ENCODE assay signal across 15 cellular contexts in genomic region chr11:73519266-73519665, GRCh38.
DNase-seq lines count a peak whose midpoint lies in the region; ATAC-seq and TF ChIP-seq lines count a peak whose summit lies in the region.
"Had no signal": no experiment of that assay in that cellular context is flagged by ENCODE, and none has a peak within 500 bp of the region (broad histone marks: within the 10 kb centered on the region; RNA-seq: fewer than 3 reads in every experiment).

No MANE protein-coding gene starts in this region.

- dilution Hi-C loops in IMR-90 (cut with HindIII; ENCODE audit: low sequenced_read_pairs, unreplicated experiment): no loop called here

- H3K27ac ChIP-seq in IMR-90 (ENCODE audit: insufficient read depth, low read length): no peak overlapping the region
- H3K27ac ChIP-seq in VCaP: peak overlapping the region; percentile 63

- CTCF ChIA-PET in IMR-90 (lab: Yijun Ruan, JAX): no interaction called here

- H3K27ac Mint-ChIP-seq in activated T-cell treated with anti-CD3 and anti-CD28 coated beads, Interleukin-2, amount 50 U/mL, for 72 hours: peak overlapping the region; percentile 10
- H3K27ac Mint-ChIP-seq: B cell; CD4-positive, alpha-beta T cell; GM23338 had no signal

- H3K9me3 Mint-ChIP-seq in activated T-cell treated with anti-CD3 and anti-CD28 coated beads, Interleukin-2, amount 50 U/mL, for 72 hours: no peaks in the 10 kb centered on the region
- H3K9me3 Mint-ChIP-seq: CD4-positive, alpha-beta T cell had no signal

- no peak overlapping the region for H4K5ac ChIP-seq in IMR-90 (ENCODE audit: low read depth, low read length)

- no peak overlapping the region for H3K14ac ChIP-seq in IMR-90 (replicated peaks; ENCODE audit: low read depth, low read length)

- H3K79me1 ChIP-seq in IMR-90 (ENCODE audit: low read depth in 1 of 2, low read length in 2 of 2): peaks cover 20 to 43% of the 10 kb centered on the region in 2 experiments; a peak in 3 of 4 replicates

- H4K91ac ChIP-seq in IMR-90 (ENCODE audit: insufficient read depth, low read depth, low read length): no peak overlapping the region

- no peak overlapping the region for H2BK5ac ChIP-seq in IMR-90 (ENCODE audit: low read depth, low read length, poor library complexity, severe bottlenecking)

- no peak overlapping the region for H2BK15ac ChIP-seq in IMR-90 (ENCODE audit: low read depth, low read length)

- peaks cover 10% of the 10 kb centered on the region for H3K4me1 ChIP-seq in IMR-90 (ENCODE audit: control insufficient read depth, insufficient read depth, low read length)

- no peaks in the 10 kb centered on the region for H3K27me3 ChIP-seq in IMR-90 (ENCODE audit: control insufficient read depth, insufficient read depth, low read length)

- no peaks in the 10 kb centered on the region for H3K36me3 ChIP-seq in IMR-90 (ENCODE audit: control insufficient read depth, insufficient read depth, low read length)

- peak overlapping the region in 1 of 2 donors; percentile 3 for H3K4me3 Mint-ChIP-seq in activated T-cell treated with anti-CD3 and anti-CD28 coated beads, Interleukin-2, amount 50 U/mL, for 72 hours
- H3K4me3 Mint-ChIP-seq: B cell; CD4-positive, alpha-beta T cell; GM23338 had no signal

- H3K4ac ChIP-seq in IMR-90 (ENCODE audit: low read depth, low read length): no peak overlapping the region

- no peak overlapping the region for H3K56ac ChIP-seq in IMR-90 (ENCODE audit: extremely low read depth, insufficient read depth, low read length)

- no TSS peak for BruUV-seq in IMR-90 (replicated peaks; lab: Mats Ljungman, UMichigan)

- no peak for TF ChIP-seq RAD21 in IMR-90 (IDR thresholded peaks at IDR 0.05; ENCODE audit: low read length)

- no peaks in the 10 kb centered on the region for H3K27me3 Mint-ChIP-seq in activated T-cell treated with anti-CD3 and anti-CD28 coated beads, Interleukin-2, amount 50 U/mL, for 72 hours (ENCODE audit: low read depth)
- H3K27me3 Mint-ChIP-seq: B cell; CD4-positive, alpha-beta T cell had no signal

- no peak for TF ChIP-seq POLR2A in IMR-90 (IDR thresholded peaks at IDR 0.05; ENCODE audit: low read depth, low read length)

- H3K9ac ChIP-seq in IMR-90 (ENCODE audit: low read depth, low read length): no peak overlapping the region

- TF ChIP-seq CTCF in IMR-90 (conservative IDR thresholded peaks at IDR 0.05; ENCODE audit: low read depth, low read length): no peak
- TF ChIP-seq CTCF in VCaP (conservative IDR thresholded peaks at IDR 0.05): no peak

- H3K36me3 Mint-ChIP-seq in activated T-cell treated with anti-CD3 and anti-CD28 coated beads, Interleukin-2, amount 50 U/mL, for 72 hours (ENCODE audit: insufficient read depth in 2 of 2): peaks cover 0 to 7% of the 10 kb centered on the region in 2 donors

- H3K4me2 ChIP-seq in IMR-90 (ENCODE audit: low read depth, low read length): no peak overlapping the region
- H3K4me2 ChIP-seq: GM23338 had no signal

- H4K20me1 ChIP-seq in IMR-90 (ENCODE audit: insufficient read depth, low read length): no peaks in the 10 kb centered on the region; the same call in 1 of the 2 replicates

- POLR2A ChIA-PET in IMR-90 (lab: Charles Lee; ENCODE audit: unreplicated experiment): no interaction called here

- H3K4me1 Mint-ChIP-seq in activated T-cell treated with anti-CD3 and anti-CD28 coated beads, Interleukin-2, amount 50 U/mL, for 72 hours (ENCODE audit: low read depth): peaks cover 26% of the 10 kb centered on the region

- no peak overlapping the region for H2BK120ac ChIP-seq in IMR-90 (ENCODE audit: low read depth, low read length)

- no peak overlapping the region for H2AK9ac ChIP-seq in IMR-90 (replicated peaks; ENCODE audit: low read depth, low read length, poor library complexity)

- ATAC-seq in activated T-cell treated with anti-CD3 and anti-CD28 coated beads, Interleukin-2, amount 50 U/mL, for 72 hours (replicated peaks in 1 of 2): no peak
- ATAC-seq in IMR-90 (ENCODE audit: low read depth): peak; percentile 51
- ATAC-seq: GM12878, GM23338 had no signal

- no peak overlapping the region for H3K4me3 ChIP-seq in IMR-90 (ENCODE audit: insufficient read depth, low read depth, low read length)
- H3K4me3 ChIP-seq: GM12878, GM23338 had no signal

- H2AFZ ChIP-seq in IMR-90 (replicated peaks; ENCODE audit: low read length, poor library complexity): no peak overlapping the region
- H2AFZ ChIP-seq: GM23338 had no signal

- intact Hi-C loops in IMR-90 (cut with micrococcal nuclease): no loop called here

- H3K23ac ChIP-seq in IMR-90 (ENCODE audit: low read depth, low read length): no peak overlapping the region

- no peaks in the 10 kb centered on the region for H3K9me3 ChIP-seq in IMR-90 (ENCODE audit: control insufficient read depth, insufficient read depth, low read length)

- DNase-seq in activated T-cell treated with anti-CD3 and anti-CD28 coated beads, Interleukin-2, amount 50 U/mL, for 72 hours: no peak
- no peak for DNase-seq in activated T-cell treated with anti-CD3 and anti-CD28 coated beads, Interleukin-2, amount 50 U/mL, for 48 hours
- DNase-seq in IMR-90: no peak
- no peak for DNase-seq in activated effector memory CD4-positive, alpha-beta T cell treated with Interleukin-2 at 50 U/mL for 16 hours
- no peak for DNase-seq in Kasumi-1 (lab: John Stamatoyannopoulos, UW)
- no peak for DNase-seq in stimulated activated CD4-positive, alpha-beta T cell treated with anti-CD3 and anti-CD28 coated beads, Interleukin-12 subunit alpha, Interleukin-12 subunit beta, amount 100 ng/mL, for 4 hours
- DNase-seq: C1 segment of cervical spinal cord; Calu3; CD4-positive, alpha-beta T cell; DMS 273 treated with DMSO at 0.1 percent for 48 hours; H7 had no signal

- in situ Hi-C loops in IMR-90 (cut with MboI; ENCODE audit: low sequenced_read_pairs): no loop called here

- H2AK5ac ChIP-seq in IMR-90 (ENCODE audit: low read depth, low read length): no peak overlapping the region

- no peak overlapping the region for H3K18ac ChIP-seq in IMR-90 (ENCODE audit: low read depth, low read length)

- H3K9me1 ChIP-seq in IMR-90 (ENCODE audit: insufficient read depth, low read length): peaks cover 7% of the 10 kb centered on the region

- H2BK20ac ChIP-seq in IMR-90 (ENCODE audit: low read depth, low read length): no peak overlapping the region

- H4K8ac ChIP-seq in IMR-90 (ENCODE audit: low read depth in 2 of 2, low read length in 2 of 2): no peak overlapping the region

TF ChIP-seq in IMR-90, 13 proteins besides CTCF, POLR2A, EP300 and RAD21:
- TF ChIP-seq NFE2L2 (IDR thresholded peaks at IDR 0.05; ENCODE audit: low read depth, low read length): no peak
- TF ChIP-seq ELK1 (IDR thresholded peaks at IDR 0.05; ENCODE audit: borderline replicate concordance, low read depth, low read length): no peak
- TF ChIP-seq RCOR1 (IDR thresholded peaks at IDR 0.05; ENCODE audit: insufficient replicate concordance, low read length): no peak
- no peak for TF ChIP-seq BHLHE40 (IDR thresholded peaks at IDR 0.05; ENCODE audit: low read depth, low read length)
- TF ChIP-seq CHD1 (IDR thresholded peaks at IDR 0.05; ENCODE audit: low read depth, low read length): no peak
- no peak for TF ChIP-seq MAFK (IDR thresholded peaks at IDR 0.05; ENCODE audit: low read depth, low read length)
- TF ChIP-seq FOS (IDR thresholded peaks at IDR 0.05; ENCODE audit: low read depth, low read length): no peak
